9 cellular contexts compared by ENCODE assay signal in the genomic region with DNA sequence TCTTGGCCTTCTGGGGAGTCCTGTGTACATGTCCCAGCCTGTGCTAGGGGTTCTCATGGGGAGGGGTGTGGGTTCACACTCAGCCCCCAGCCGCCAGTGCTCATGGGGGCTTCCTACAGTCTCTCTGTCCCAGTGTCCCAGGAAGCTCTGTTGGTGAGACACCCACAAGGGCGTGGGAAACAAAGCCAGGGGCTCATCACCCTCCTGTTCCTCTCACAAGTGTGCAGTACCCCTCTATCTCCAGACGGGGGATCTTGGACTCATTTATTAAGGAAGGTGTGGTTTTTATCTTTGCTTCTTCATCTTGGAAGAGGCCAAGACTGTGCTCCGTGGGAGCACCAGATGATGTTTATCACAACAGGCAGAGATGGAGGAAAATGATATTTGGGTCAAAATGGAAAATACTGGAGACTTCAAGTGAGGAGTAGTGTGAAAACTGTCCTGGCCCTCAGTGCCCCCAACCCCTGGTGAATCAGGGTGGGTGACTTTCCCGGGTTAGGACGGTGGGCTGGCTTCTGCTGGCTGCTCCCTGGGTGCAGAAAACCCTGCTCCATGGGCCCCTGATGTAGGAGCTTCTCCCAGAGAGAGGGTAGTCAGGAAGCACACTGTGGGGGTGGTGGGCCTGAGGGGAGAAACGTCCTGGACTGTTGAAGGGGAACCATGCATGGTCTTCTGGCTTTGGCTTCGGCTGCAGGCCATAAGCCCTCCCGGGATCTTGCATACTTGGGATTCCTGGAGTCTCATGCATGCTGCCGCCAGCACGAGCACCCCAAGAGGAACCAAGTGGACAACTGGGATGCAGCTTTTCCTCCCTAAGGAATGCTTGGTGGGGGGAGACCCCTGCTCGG. TPM values are rescaled to one million over a fixed set of nuclear protein-coding genes. Genes with fewer than 3 reads are reported as not detected.
DNase-seq lines count a peak whose midpoint lies in the region; ATAC-seq and TF ChIP-seq lines count a peak whose summit lies in the region.
"Had no signal": no experiment of that assay in that cellular context is flagged by ENCODE, and none has a peak within 500 bp of the region (broad histone marks: within the 10 kb centered on the region; RNA-seq: fewer than 3 reads in every experiment).

No MANE protein-coding gene starts in this region.

- H3K36me3 ChIP-seq in WERI-Rb-1 (no peaks in the 10 kb centered on the region), mesendoderm (ENCODE audit: control insufficient read depth, insufficient read depth, low read length) (no peaks in the 10 kb centered on the region)

- H3K4me1 ChIP-seq in mesendoderm (ENCODE audit: control insufficient read depth, low read depth, low read length): peaks cover 3% of the 10 kb centered on the region

- DNase-seq in Calu3: no peak
- DNase-seq in WERI-Rb-1: peak; percentile 54
- DNase-seq in mesendoderm: peak; percentile 93
- no peak for DNase-seq in NCI-H510A (lab: John Stamatoyannopoulos, UW)
- no peak for DNase-seq in activated CD8-positive, alpha-beta memory T cell treated with anti-CD3 and anti-CD28 coated beads, Interleukin-2, amount 50 U/mL, for 4 hours
- DNase-seq in NCI-H187 treated with DMSO at 0.1 percent for 48 hours (lab: John Stamatoyannopoulos, UW): no peak

- H2BK15ac ChIP-seq in mesendoderm (replicated peaks; ENCODE audit: low read depth): no peak overlapping the region

- H3K27ac Mint-ChIP-seq in Calu3 (ENCODE audit: unreplicated experiment): no peak overlapping the region

- no peak overlapping the region for H2BK120ac ChIP-seq in mesendoderm (ENCODE audit: low read depth, low read length)

- no peak overlapping the region for H4K5ac ChIP-seq in mesendoderm (ENCODE audit: low read length)

- no TSS peak for BruUV-seq in Calu3 (replicated peaks; lab: Mats Ljungman, UMichigan)

- CTCF ChIA-PET in Calu3 (lab: Charles Lee): no interaction called here

- no peaks in the 10 kb centered on the region for H3K9me3 ChIP-seq in WERI-Rb-1 (ENCODE audit: severe bottlenecking)

- peak overlapping the region; percentile 4 for H3K23ac ChIP-seq in mesendoderm (ENCODE audit: low read length)

- no peaks in the 10 kb centered on the region for H3K27me3 ChIP-seq in WERI-Rb-1 (ENCODE audit: insufficient read depth, low read depth, severe bottlenecking)
- no peaks in the 10 kb centered on the region for H3K27me3 ChIP-seq in mesendoderm (ENCODE audit: insufficient read depth, low read length, poor library complexity)

- ATAC-seq in HG03571 (IDR thresholded peaks at IDR 0.05; ENCODE audit: unreplicated experiment) (peak; percentile 53), GM19328 (IDR thresholded peaks at IDR 0.05; ENCODE audit: unreplicated experiment) (no peak)

- H3K27ac ChIP-seq in WERI-Rb-1 (peak overlapping the region; percentile 35), mesendoderm (ENCODE audit: low read depth, low read length) (no peak overlapping the region)

- intact Hi-C loops in Calu3 (cut with micrococcal nuclease; ENCODE audit: unreplicated experiment): no loop called here

- TF ChIP-seq CTCF in Calu3 (IDR thresholded peaks at IDR 0.05; ENCODE audit: unreplicated experiment): peak; percentile 13
- peak; percentile 56; the same call in 1 of the 2 replicates for TF ChIP-seq CTCF in WERI-Rb-1 (IDR thresholded peaks at IDR 0.05; ENCODE audit: low read depth, low read length)

- H3K79me2 ChIP-seq in mesendoderm (ENCODE audit: control insufficient read depth, insufficient read depth, low read length): no peaks in the 10 kb centered on the region

- H2AK5ac ChIP-seq in mesendoderm (ENCODE audit: low read length): no peak overlapping the region

- H3K36me3 Mint-ChIP-seq in Calu3 (ENCODE audit: insufficient read depth, unreplicated experiment): no peaks in the 10 kb centered on the region

- no peak overlapping the region for H2BK5ac ChIP-seq in mesendoderm (ENCODE audit: low read length)

- no peak overlapping the region for H4K8ac ChIP-seq in mesendoderm (ENCODE audit: low read depth, low read length)

- H3K79me1 ChIP-seq in mesendoderm (ENCODE audit: low read length): no peaks in the 10 kb centered on the region

- peaks cover 17% of the 10 kb centered on the region for H3K4me1 Mint-ChIP-seq in Calu3 (ENCODE audit: low read depth, unreplicated experiment)

- no peak overlapping the region for H3K56ac ChIP-seq in mesendoderm (ENCODE audit: low read length)

- H3K9ac ChIP-seq in mesendoderm (ENCODE audit: low read length): no peak overlapping the region

- no peak overlapping the region for H3K4me2 ChIP-seq in mesendoderm (ENCODE audit: low read length)

- no peaks in the 10 kb centered on the region for H3K27me3 Mint-ChIP-seq in Calu3 (ENCODE audit: unreplicated experiment)

- H3K4ac ChIP-seq in mesendoderm (ENCODE audit: low read depth, low read length): peak overlapping the region; percentile 19

- H3K4me3 Mint-ChIP-seq in Calu3 (ENCODE audit: low read depth, unreplicated experiment): no peak overlapping the region

- H3K4me3 ChIP-seq in WERI-Rb-1 (ENCODE audit: low read depth, low read length): no peak overlapping the region
- H3K4me3 ChIP-seq in mesendoderm (ENCODE audit: low read length): no peak overlapping the region

- no CpG with 5 or more reads among the region's 12 CpGs for WGBS in mesendoderm (ENCODE audit: extremely low coverage, insufficient coverage, low lambda C conversion rate)

- peak overlapping the region; percentile 35 for H3K18ac ChIP-seq in mesendoderm (ENCODE audit: low read length)

- H3K9me3 Mint-ChIP-seq in Calu3 (ENCODE audit: low read depth, unreplicated experiment): no peaks in the 10 kb centered on the region

RNA-seq across cellular contexts. Expression of a gene that starts 15.3 kb away (rescaled TPM):
- total RNA-seq in Calu3 (2022): 18.4 and 20.8 TPM in 2 replicates
- 1.4 TPM for polyA plus RNA-seq in mesendoderm (2013, experiment 1 of 2)
- polyA plus RNA-seq in mesendoderm (2013, experiment 2 of 2): 1.6 TPM
- total RNA-seq: mononuclear cell had no signal

RNA-seq across cellular contexts. Expression of a gene that starts 37.3 kb away (rescaled TPM):
- not detected in 2 replicates for total RNA-seq in Calu3 (2022)
- polyA plus RNA-seq in mesendoderm (2013, experiment 1 of 2): 0.01 TPM
- not detected for polyA plus RNA-seq in mesendoderm (2013, experiment 2 of 2)
- total RNA-seq: mononuclear cell had no signal

Comparison
In these comparisons a context has a peak if more than half of its experiments do, and no peak if none do; other contexts are left out.
1. DNase-seq: peak in WERI-Rb-1 (single experiment) and mesendoderm (single experiment); none in Calu3 (single experiment), NCI-H510A (single experiment), activated CD8-positive, alpha-beta memory T cell treated with anti-CD3 and anti-CD28 coated beads, Interleukin-2, amount 50 U/mL, for 4 hours (single experiment) and NCI-H187 treated with DMSO at 0.1 percent for 48 hours (single experiment).